Comparison of ENCODE assay signal across 31 cellular contexts in genomic region chrX:50756276-50756675, GRCh38. TPM values are rescaled to one million over a fixed set of nuclear protein-coding genes. Genes with fewer than 3 reads are reported as not detected.
"Had no signal": no experiment of that assay in that cellular context is flagged by ENCODE, and none has a peak within 500 bp of the region (broad histone marks: within the 10 kb centered on the region; RNA-seq: fewer than 3 reads in every experiment).

No MANE protein-coding gene starts in this region.

- H3K27ac ChIP-seq: brain microvascular endothelial cell, cardiac muscle cell, colonic mucosa, gastrocnemius medialis, heart left ventricle, WERI-Rb-1 had no signal

- H3K27me3 ChIP-seq: brain microvascular endothelial cell, colonic mucosa, gastrocnemius medialis had no signal

- H3K4me1 ChIP-seq: colonic mucosa, gastrocnemius medialis, heart left ventricle had no signal

- ATAC-seq: activated CD4-positive, CD25-positive, alpha-beta regulatory T cell treated with anti-CD3 and anti-CD28 coated beads, Interleukin-2, amount 50 U/mL, for 24 hours; activated CD8-positive, alpha-beta T cell treated with anti-CD3 and anti-CD28 coated beads for 36 hours; activated T-cell treated with anti-CD3 and anti-CD28 coated beads, Interleukin-2, amount 50 U/mL, for 4 hours; activated T-helper 17 cell treated with anti-CD3 and anti-CD28 coated beads, Interleukin-2, amount 50 U/mL, for 72 hours; esophagus mucosa; gastrocnemius medialis; heart left ventricle; T-helper 17 cell had no signal

- FAIRE-seq: endometrium, endothelial cell of umbilical vein had no signal

- H3K9me3 ChIP-seq: colonic mucosa, gastrocnemius medialis, heart left ventricle had no signal

- H3K4me3 ChIP-seq: cardiac muscle cell, colonic mucosa, gastrocnemius medialis, heart left ventricle had no signal

- DNase-seq: activated B cell treated with CpG ODN at 0.5 μM for 24 hours; activated CD4-positive, alpha-beta T cell treated with anti-CD3 and anti-CD28 coated beads for 48 hours; activated CD4-positive, alpha-beta T cell treated with anti-CD3 and anti-CD28 coated beads, Interleukin-2, amount 50 U/mL, for 1 hour; activated CD4-positive, alpha-beta T cell treated with anti-CD3 and anti-CD28 coated beads, Interleukin-2, amount 50 U/mL, for 48 hours; activated CD8-positive, alpha-beta memory T cell treated with anti-CD3 and anti-CD28 coated beads for 24 hours; activated CD8-positive, alpha-beta T cell treated with anti-CD3 and anti-CD28 coated beads for 36 hours; activated effector memory CD4-positive, alpha-beta T cell treated with Interleukin-2 at 50 U/mL for 16 hours; activated gamma-delta T cell treated with Interleukin-2 at 50 U/mL for 16 hours; activated naive CD4-positive, alpha-beta T cell treated with anti-CD3 and anti-CD28 coated beads, Interleukin-2, amount 50 U/mL, for 16 hours; activated naive CD4-positive, alpha-beta T cell treated with Interleukin-2 at 50 U/mL for 16 hours; activated T-cell treated with anti-CD3 and anti-CD28 coated beads, Interleukin-2, amount 50 U/mL, for 4 hours; amniotic stem cell; anterior cingulate cortex; brain microvascular endothelial cell; central memory CD4-positive, alpha-beta T cell; cerebellar nuclear complex; colonic mucosa; effector CD8-positive, alpha-beta T cell; foreskin fibroblast; gastrocnemius medialis; glutamatergic neuron; heart left ventricle; T-helper 17 cell; T1000; WERI-Rb-1 had no signal

- H3K36me3 ChIP-seq: brain microvascular endothelial cell, cardiac muscle cell, colonic mucosa, gastrocnemius medialis, heart left ventricle, WERI-Rb-1 had no signal

RNA-seq across cellular contexts. Expression of gene SHROOM4, which starts 57.7 kb away (rescaled TPM):
- total RNA-seq: activated B cell treated with CpG ODN at 0.5 μM for 24 hours; activated CD8-positive, alpha-beta T cell treated with anti-CD3 and anti-CD28 coated beads for 36 hours; activated T-cell treated with anti-CD3 and anti-CD28 coated beads, Interleukin-2, amount 50 U/mL, for 4 hours; activated T-helper 17 cell treated with anti-CD3 and anti-CD28 coated beads, Interleukin-2, amount 50 U/mL, for 72 hours had no signal
